ENCODE assay signal across 7 cellular contexts in genomic region chr7:37604078-37604477, GRCh38.
"Had no signal": no experiment of that assay in that cellular context is flagged by ENCODE, and none has a peak within 500 bp of the region (broad histone marks: within the 10 kb centered on the region; RNA-seq: fewer than 3 reads in every experiment).

No MANE protein-coding gene starts in this region.

- H3K27ac ChIP-seq: HL-60 had no signal

- H3K4me3 ChIP-seq: GM23338 had no signal

- H3K4me2 ChIP-seq: GM23338 had no signal

- ATAC-seq: GM23338, HepG2 had no signal

- FAIRE-seq: H1, H54, HepG2 had no signal

- DNase-seq: H9, HCEC 1CT had no signal

- H2AFZ ChIP-seq: GM23338 had no signal
